8 cellular contexts compared by ENCODE assay signal in genomic region chr5:172102913-172103629, GRCh38.
DNase-seq lines count a peak whose midpoint lies in the region; ATAC-seq and TF ChIP-seq lines count a peak whose summit lies in the region.

No MANE protein-coding gene starts in this region.

- TF ChIP-seq CTCF in esophagus muscularis mucosa (IDR thresholded peaks at IDR 0.05) (no peak), osteoblast (IDR thresholded peaks at IDR 0.05; ENCODE audit: extremely low read depth, low read depth, low read length) (no peak), thyroid gland (IDR thresholded peaks at IDR 0.05) (no peak)

- H3K36me3 ChIP-seq in esophagus muscularis mucosa, result peaks cover 0 to 54% (median 24%) of the 10 kb centered on the region in 4 donors
- peaks cover 32% of the 10 kb centered on the region for H3K36me3 ChIP-seq in osteoblast (ENCODE audit: insufficient read depth, low read length)
- H3K36me3 ChIP-seq in thyroid gland, result no peaks in the 10 kb centered on the region

- peak overlapping the region; percentile 71 for H3K4me2 ChIP-seq in osteoblast (ENCODE audit: insufficient read depth, low read length)

- peaks cover 15% of the 10 kb centered on the region for H3K79me2 ChIP-seq in osteoblast (ENCODE audit: insufficient read depth, low read length)

- H3K9me3 ChIP-seq in esophagus muscularis mucosa (no peaks in the 10 kb centered on the region), osteoblast (ENCODE audit: low read depth, low read length) (no peaks in the 10 kb centered on the region), thyroid gland (no peaks in the 10 kb centered on the region)

- no peak for TF ChIP-seq EP300 in esophagus muscularis mucosa (IDR thresholded peaks at IDR 0.05)

- H3K4me3 ChIP-seq in esophagus muscularis mucosa, result peak overlapping the region in 3 of 4 donors; percentile 26 to 30 (median 30)
- H3K4me3 ChIP-seq in osteoblast (ENCODE audit: insufficient read depth, low read length), result peak overlapping the region; percentile 47
- no peak overlapping the region for H3K4me3 ChIP-seq in thyroid gland (replicated peaks in 1 of 3)

- no peak for TF ChIP-seq POLR2A in esophagus muscularis mucosa (IDR thresholded peaks at IDR 0.05; ENCODE audit: low read depth)
- no peak for TF ChIP-seq POLR2A in thyroid gland (IDR thresholded peaks at IDR 0.05)

- H4K20me1 ChIP-seq in osteoblast (ENCODE audit: insufficient read depth, low read length), result peaks cover 3% of the 10 kb centered on the region

- no peaks in the 10 kb centered on the region for H3K27me3 ChIP-seq in esophagus muscularis mucosa
- no peaks in the 10 kb centered on the region for H3K27me3 ChIP-seq in osteoblast (ENCODE audit: insufficient read depth, low read length)
- H3K27me3 ChIP-seq in thyroid gland, result no peaks in the 10 kb centered on the region

- WGBS in esophagus muscularis mucosa, result 14% methylated on average over 13 of the region's 21 CpGs
- WGBS in thyroid gland, 2 donors, result 46 to 69% methylated on average over 14 to 21 of the region's 21 CpGs

- no peak for ATAC-seq in HG02678 (IDR thresholded peaks at IDR 0.05; ENCODE audit: unreplicated experiment)

- H3K27ac ChIP-seq in esophagus muscularis mucosa (replicated peaks in 1 of 4) (peak overlapping the region; percentile 61 to 84 (median 74)), osteoblast (ENCODE audit: low read depth, low read length) (peak overlapping the region; percentile 82), thyroid gland (no peak overlapping the region)

- H3K4me1 ChIP-seq in esophagus muscularis mucosa, result peaks cover 38 to 54% (median 49%) of the 10 kb centered on the region in 4 donors
- peaks cover 28% of the 10 kb centered on the region for H3K4me1 ChIP-seq in osteoblast (ENCODE audit: insufficient read depth, low read length)
- H3K4me1 ChIP-seq in thyroid gland, result peaks cover 4 to 20% of the 10 kb centered on the region in 2 donors

- DNase-seq in EH (ENCODE audit: low read depth) (peak; percentile 99), esophagus muscularis mucosa (ENCODE audit: extremely low spot score) (peak; percentile 94), osteoblast (ENCODE audit: insufficient read length, low spot score, missing footprints) (peak; percentile 98), OCI-M2 (lab: John Stamatoyannopoulos, UW; ENCODE audit: unreplicated experiment) (no peak), activated gamma-delta T cell (lab: John Stamatoyannopoulos, UW) (no peak), thyroid gland (no peak)

- intact Hi-C loops in esophagus muscularis mucosa (cut with DNase I) (loop anchor here (5.0 kb wide), 1 partner anchor 179 kb away; the partner anchor contains the start of gene UBTD2), thyroid gland (cut with DNase I) (loop anchor here (10.0 kb wide), 1 partner anchor 592 kb away; no protein-coding TSS in a partner anchor)

- H2AFZ ChIP-seq in osteoblast (ENCODE audit: low read length), result no peak overlapping the region

TF ChIP-seq in PFSK-1, 5 proteins besides CTCF, POLR2A, EP300 and RAD21:
- TF ChIP-seq SIN3A (IDR thresholded peaks at IDR 0.05; ENCODE audit: borderline replicate concordance, insufficient read depth, low read length), result peak; percentile 82; the same call in 1 of the 2 replicates
- TF ChIP-seq FOXP2 (optimal IDR thresholded peaks at IDR 0.05; ENCODE audit: borderline replicate concordance, extremely low read depth, extremely low read length, insufficient read depth), result no peak
- TF ChIP-seq POLR2AphosphoS5 (IDR thresholded peaks at IDR 0.05; ENCODE audit: low read depth, low read length), result peak; percentile 46; the same call in 1 of the 2 replicates

Comparison
In these comparisons a context has a peak if more than half of its experiments do, and no peak if none do; other contexts are left out.
1. DNase-seq: peak in EH (single experiment), esophagus muscularis mucosa (single experiment) and osteoblast (single experiment); none in OCI-M2 (single experiment), activated gamma-delta T cell (single experiment) and thyroid gland (0 of 2).
2. H3K27ac ChIP-seq: peak in esophagus muscularis mucosa (4 of 4) and osteoblast (single experiment); none in thyroid gland (0 of 3).
3. H3K4me3 ChIP-seq: peak in esophagus muscularis mucosa (3 of 4) and osteoblast (single experiment); none in thyroid gland (0 of 3).